Comparison of ENCODE assay signal across 11 cellular contexts in the genomic region with DNA sequence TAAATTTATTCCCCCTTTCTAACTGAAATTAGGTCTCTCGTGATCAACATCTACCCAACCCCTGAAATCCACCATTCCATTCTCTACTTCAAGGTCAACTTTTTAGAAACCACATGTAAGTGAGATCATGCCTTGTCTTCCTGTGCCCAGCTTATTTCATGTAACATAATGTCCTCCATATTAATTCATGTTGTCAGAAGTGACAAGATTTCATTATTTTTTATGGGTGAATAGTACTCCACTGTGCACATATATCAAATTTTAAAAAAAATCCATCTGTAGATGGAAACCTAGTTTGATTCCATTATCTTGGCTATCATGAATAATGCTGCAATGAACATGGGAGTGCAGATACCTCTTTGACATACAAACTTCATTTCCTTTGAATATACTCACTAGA. TPM values are rescaled to one million over a fixed set of nuclear protein-coding genes. Genes with fewer than 3 reads are reported as not detected.
DNase-seq lines count a peak whose midpoint lies in the region; ATAC-seq and TF ChIP-seq lines count a peak whose summit lies in the region.
"Had no signal": no experiment of that assay in that cellular context is flagged by ENCODE, and none has a peak within 500 bp of the region (broad histone marks: within the 10 kb centered on the region; RNA-seq: fewer than 3 reads in every experiment).

No MANE protein-coding gene starts in this region.

- no peak overlapping the region for H3K9ac ChIP-seq in SK-N-MC (ENCODE audit: insufficient read length)

- H3K4me3 Mint-ChIP-seq in activated T-cell treated with anti-CD3 and anti-CD28 coated beads, Interleukin-2, amount 50 U/mL, for 72 hours = peak overlapping the region; percentile 94 to 96
- H3K4me3 Mint-ChIP-seq in endothelial cell (ENCODE audit: unreplicated experiment) = peak overlapping the region; percentile 98
- peak overlapping the region; percentile 92 for H3K4me3 Mint-ChIP-seq in stimulated activated effector memory CD8-positive, alpha-beta T cell treated with anti-CD3 and anti-CD28 coated beads, Interleukin-12 subunit alpha, Interleukin-12 subunit beta, amount 100 ng/mL, for 72 hours

- peak overlapping the region; percentile 97 for H3K27ac Mint-ChIP-seq in activated T-cell treated with anti-CD3 and anti-CD28 coated beads, Interleukin-2, amount 50 U/mL, for 72 hours
- H3K27ac Mint-ChIP-seq in endothelial cell (ENCODE audit: unreplicated experiment) = peak overlapping the region; percentile 54
- peak overlapping the region; percentile 96 for H3K27ac Mint-ChIP-seq in stimulated activated effector memory CD8-positive, alpha-beta T cell treated with anti-CD3 and anti-CD28 coated beads, Interleukin-12 subunit alpha, Interleukin-12 subunit beta, amount 100 ng/mL, for 72 hours

- no peak for ATAC-seq in activated T-cell treated with anti-CD3 and anti-CD28 coated beads, Interleukin-2, amount 50 U/mL, for 72 hours (replicated peaks in 1 of 2)
- ATAC-seq in stimulated activated effector memory CD8-positive, alpha-beta T cell treated with anti-CD3 and anti-CD28 coated beads, Interleukin-12 subunit alpha, Interleukin-12 subunit beta, amount 100 ng/mL, for 72 hours = no peak

- TF ChIP-seq CTCF in endothelial cell (IDR thresholded peaks at IDR 0.05; ENCODE audit: unreplicated experiment) = no peak

- peaks cover 8% of the 10 kb centered on the region for H3K27me3 Mint-ChIP-seq in activated T-cell treated with anti-CD3 and anti-CD28 coated beads, Interleukin-2, amount 50 U/mL, for 72 hours (ENCODE audit: low read depth)
- peaks cover 3% of the 10 kb centered on the region for H3K27me3 Mint-ChIP-seq in endothelial cell (ENCODE audit: unreplicated experiment)

- peaks cover 20 to 34% of the 10 kb centered on the region in 2 donors for H3K36me3 Mint-ChIP-seq in activated T-cell treated with anti-CD3 and anti-CD28 coated beads, Interleukin-2, amount 50 U/mL, for 72 hours (ENCODE audit: insufficient read depth in 2 of 2)
- peaks cover 19% of the 10 kb centered on the region for H3K36me3 Mint-ChIP-seq in endothelial cell (ENCODE audit: low read depth, unreplicated experiment)
- H3K36me3 Mint-ChIP-seq in stimulated activated effector memory CD8-positive, alpha-beta T cell treated with anti-CD3 and anti-CD28 coated beads, Interleukin-12 subunit alpha, Interleukin-12 subunit beta, amount 100 ng/mL, for 72 hours = peaks cover 69% of the 10 kb centered on the region

- no peak for DNase-seq in activated T-cell treated with anti-CD3 and anti-CD28 coated beads, Interleukin-2, amount 50 U/mL, for 72 hours
- DNase-seq in activated T-cell treated with anti-CD3 and anti-CD28 coated beads, Interleukin-2, amount 50 U/mL, for 48 hours = no peak
- DNase-seq in SK-N-MC (ENCODE audit: low read depth, low spot score) (no peak), endothelial cell (ENCODE audit: low spot score) (no peak), SKM-1 (lab: John Stamatoyannopoulos, UW; ENCODE audit: unreplicated experiment) (no peak), HK-2 (ENCODE audit: unreplicated experiment) (no peak), NCI-H345 treated with DMSO at 0.1 percent for 48 hours (lab: John Stamatoyannopoulos, UW; ENCODE audit: unreplicated experiment) (no peak)
- no peak for DNase-seq in stimulated activated effector memory CD8-positive, alpha-beta T cell treated with anti-CD3 and anti-CD28 coated beads, Interleukin-12 subunit alpha, Interleukin-12 subunit beta, amount 100 ng/mL, for 72 hours (ENCODE audit: low spot score in 2 of 2)
- DNase-seq: heart left ventricle, ovary, uterus had no signal

- H3K27ac ChIP-seq in SK-N-MC = no peak overlapping the region
- H3K27ac ChIP-seq: ovary had no signal

- H3K4me3 ChIP-seq in SK-N-MC = peak overlapping the region; percentile 88

- peaks cover 46% of the 10 kb centered on the region for H3K4me1 Mint-ChIP-seq in activated T-cell treated with anti-CD3 and anti-CD28 coated beads, Interleukin-2, amount 50 U/mL, for 72 hours (ENCODE audit: low read depth)
- peaks cover 13% of the 10 kb centered on the region for H3K4me1 Mint-ChIP-seq in endothelial cell (ENCODE audit: unreplicated experiment)
- peaks cover 47% of the 10 kb centered on the region for H3K4me1 Mint-ChIP-seq in stimulated activated effector memory CD8-positive, alpha-beta T cell treated with anti-CD3 and anti-CD28 coated beads, Interleukin-12 subunit alpha, Interleukin-12 subunit beta, amount 100 ng/mL, for 72 hours

- peaks cover 47% of the 10 kb centered on the region for H3K36me3 ChIP-seq in SK-N-MC (ENCODE audit: insufficient read depth, low read length)
- H3K36me3 ChIP-seq: ovary, uterus had no signal

- no peaks in the 10 kb centered on the region for H3K9me3 ChIP-seq in SK-N-MC (ENCODE audit: low read depth, low read length)
- H3K9me3 ChIP-seq: heart left ventricle, ovary, uterus had no signal

- H3K9me3 Mint-ChIP-seq in activated T-cell treated with anti-CD3 and anti-CD28 coated beads, Interleukin-2, amount 50 U/mL, for 72 hours = no peaks in the 10 kb centered on the region
- H3K9me3 Mint-ChIP-seq in endothelial cell (ENCODE audit: unreplicated experiment) = no peaks in the 10 kb centered on the region
- H3K9me3 Mint-ChIP-seq in stimulated activated effector memory CD8-positive, alpha-beta T cell treated with anti-CD3 and anti-CD28 coated beads, Interleukin-12 subunit alpha, Interleukin-12 subunit beta, amount 100 ng/mL, for 72 hours = no peaks in the 10 kb centered on the region

RNA-seq across cellular contexts. Expression of a gene that starts 1.5 kb away (rescaled TPM):
- total RNA-seq in activated T-cell treated with anti-CD3 and anti-CD28 coated beads, Interleukin-2, amount 50 U/mL, for 72 hours = 10 to 100 TPM; 50.6 to 52.0 TPM
- 14.7 TPM for total RNA-seq in endothelial cell (ENCODE audit: unreplicated experiment)

RNA-seq across cellular contexts. Expression of a gene that starts 47.1 kb away (rescaled TPM):
- 10 to 100 TPM; 12.7 to 20.1 TPM for total RNA-seq in activated T-cell treated with anti-CD3 and anti-CD28 coated beads, Interleukin-2, amount 50 U/mL, for 72 hours
- 34.3 TPM for total RNA-seq in endothelial cell (ENCODE audit: unreplicated experiment)

RNA-seq across cellular contexts. Expression of a gene that starts 49.6 kb away (rescaled TPM):
- 10 to 100 TPM; 30.2 to 38.0 TPM for total RNA-seq in activated T-cell treated with anti-CD3 and anti-CD28 coated beads, Interleukin-2, amount 50 U/mL, for 72 hours
- total RNA-seq in endothelial cell (ENCODE audit: unreplicated experiment) = 9.2 TPM

RNA-seq across cellular contexts. Expression of a gene that starts 50.0 kb away (rescaled TPM):
- total RNA-seq in activated T-cell treated with anti-CD3 and anti-CD28 coated beads, Interleukin-2, amount 50 U/mL, for 72 hours = 10 to 100 TPM; 22.7 to 26.2 TPM
- total RNA-seq in endothelial cell (ENCODE audit: unreplicated experiment) = 7.0 TPM
